Comparison of ENCODE assay signal across 10 cellular contexts in the genomic region with DNA sequence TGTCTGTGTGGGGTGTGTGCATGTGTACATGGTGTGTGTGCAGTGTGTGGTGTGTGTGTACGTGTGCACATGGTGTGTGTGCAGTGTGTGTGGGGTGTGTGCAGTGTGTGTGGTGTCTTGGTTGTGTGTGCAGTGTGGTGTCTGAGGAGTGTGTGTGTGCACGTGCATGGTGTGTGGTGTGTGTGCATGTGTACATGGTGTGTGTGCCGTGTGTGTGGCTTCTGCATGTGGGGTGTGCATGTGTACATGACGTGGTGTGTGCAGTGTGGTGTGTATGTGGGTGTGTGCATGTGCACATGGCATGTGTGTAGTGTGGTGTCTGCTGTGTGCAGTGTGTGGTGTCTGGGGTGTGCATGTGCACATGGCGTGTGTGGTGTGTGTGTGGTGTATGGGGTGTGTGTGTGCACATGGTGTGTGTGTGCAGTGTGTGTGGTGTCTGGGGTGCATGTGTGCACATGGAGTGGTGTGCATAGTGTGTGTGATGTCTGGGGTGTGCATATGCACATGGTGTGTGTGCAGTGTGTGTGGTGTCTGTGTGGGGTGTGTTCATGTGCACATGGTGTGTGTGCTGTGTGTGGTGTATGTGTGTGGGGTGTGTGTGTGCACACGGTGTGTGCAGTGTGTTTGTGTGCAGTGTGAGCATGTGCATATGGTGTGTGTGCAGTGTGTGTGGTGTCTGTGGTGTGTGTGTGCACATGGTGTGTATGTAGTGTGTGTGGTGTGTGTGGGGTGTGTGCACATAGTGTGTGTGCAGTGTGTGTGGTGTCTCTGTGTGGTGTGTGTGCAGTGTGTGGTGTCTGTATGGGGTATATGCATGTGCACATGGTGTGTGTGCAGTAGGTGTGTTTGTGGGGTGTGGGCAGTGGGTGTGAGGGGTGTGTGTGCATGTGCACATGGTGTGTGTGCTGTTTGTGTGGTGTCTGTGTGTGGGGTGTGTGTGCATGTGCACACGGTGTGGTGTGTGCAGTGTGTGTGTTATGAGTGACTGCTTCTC. TPM values are rescaled to one million over a fixed set of nuclear protein-coding genes. Genes with fewer than 3 reads are reported as not detected.
DNase-seq lines count a peak whose midpoint lies in the region; ATAC-seq lines count a peak whose summit lies in the region.
"Had no signal": no experiment of that assay in that cellular context is flagged by ENCODE, and none has a peak within 500 bp of the region (broad histone marks: within the 10 kb centered on the region; RNA-seq: fewer than 3 reads in every experiment).

No MANE protein-coding gene starts in this region.

- H3K27me3 Mint-ChIP-seq in activated T-helper 2 cell treated with anti-CD3 and anti-CD28 coated beads, Interferon-gamma antibody, Interleukin-2, Interleukin-4, amounts not matched to agents 10 μg/mL and 5 μg/mL and 100 μg/mL, durations not matched to agents 14 hours and 24 hours and 36 hours (ENCODE audit: low read depth): no peaks in the 10 kb centered on the region

- intact Hi-C loops in activated T-helper 2 cell treated with anti-CD3 and anti-CD28 coated beads, Interferon-gamma antibody, Interleukin-2, Interleukin-4, amounts not matched to agents 10 μg/mL and 5 μg/mL and 100 μg/mL, durations not matched to agents 14 hours and 24 hours and 36 hours (cut with micrococcal nuclease): no loop called here

- ATAC-seq in esophagus mucosa (peak; percentile 86), HG03175 (IDR thresholded peaks at IDR 0.05; ENCODE audit: unreplicated experiment) (no peak)

- H3K4me3 Mint-ChIP-seq in activated T-helper 2 cell treated with anti-CD3 and anti-CD28 coated beads, Interferon-gamma antibody, Interleukin-2, Interleukin-4, amounts not matched to agents 10 μg/mL and 5 μg/mL and 100 μg/mL, durations not matched to agents 14 hours and 24 hours and 36 hours (ENCODE audit: low read depth): no peak overlapping the region
- H3K4me3 Mint-ChIP-seq: activated CD4-positive, alpha-beta memory T cell treated with anti-CD3 and anti-CD28 coated beads for 36 hours had no signal

- DNase-seq in ELR (ENCODE audit: low read depth): peak; percentile 3
- peak; percentile 7 for DNase-seq in LHCN-M2 (ENCODE audit: low read depth)
- DNase-seq in pons (ENCODE audit: low spot score): peak; percentile 24
- no peak for DNase-seq in activated T-helper 2 cell treated with anti-CD3 and anti-CD28 coated beads, Interferon-gamma antibody, Interleukin-2, Interleukin-4, amounts not matched to agents 10 μg/mL and 5 μg/mL and 100 μg/mL, durations not matched to agents 14 hours and 24 hours and 36 hours (ENCODE audit: low spot score)
- DNase-seq in NCI-H1930 (lab: John Stamatoyannopoulos, UW): no peak
- DNase-seq in hippocampal formation (lab: John Stamatoyannopoulos, UW): no peak
- DNase-seq: activated CD4-positive, alpha-beta memory T cell treated with anti-CD3 and anti-CD28 coated beads for 36 hours; NCI-H1048 had no signal

- no peak overlapping the region for H3K27ac Mint-ChIP-seq in activated T-helper 2 cell treated with anti-CD3 and anti-CD28 coated beads, Interferon-gamma antibody, Interleukin-2, Interleukin-4, amounts not matched to agents 10 μg/mL and 5 μg/mL and 100 μg/mL, durations not matched to agents 14 hours and 24 hours and 36 hours
- H3K27ac Mint-ChIP-seq: activated CD4-positive, alpha-beta memory T cell treated with anti-CD3 and anti-CD28 coated beads for 36 hours had no signal

- H3K36me3 Mint-ChIP-seq in activated T-helper 2 cell treated with anti-CD3 and anti-CD28 coated beads, Interferon-gamma antibody, Interleukin-2, Interleukin-4, amounts not matched to agents 10 μg/mL and 5 μg/mL and 100 μg/mL, durations not matched to agents 14 hours and 24 hours and 36 hours (ENCODE audit: low read depth): no peaks in the 10 kb centered on the region
- H3K36me3 Mint-ChIP-seq: activated CD4-positive, alpha-beta memory T cell treated with anti-CD3 and anti-CD28 coated beads for 36 hours had no signal

- no peaks in the 10 kb centered on the region for H3K4me1 Mint-ChIP-seq in activated T-helper 2 cell treated with anti-CD3 and anti-CD28 coated beads, Interferon-gamma antibody, Interleukin-2, Interleukin-4, amounts not matched to agents 10 μg/mL and 5 μg/mL and 100 μg/mL, durations not matched to agents 14 hours and 24 hours and 36 hours (ENCODE audit: low read depth)

- no peaks in the 10 kb centered on the region for H3K9me3 Mint-ChIP-seq in activated T-helper 2 cell treated with anti-CD3 and anti-CD28 coated beads, Interferon-gamma antibody, Interleukin-2, Interleukin-4, amounts not matched to agents 10 μg/mL and 5 μg/mL and 100 μg/mL, durations not matched to agents 14 hours and 24 hours and 36 hours

RNA-seq across cellular contexts. Expression of a gene that starts 40.6 kb away (rescaled TPM):
- total RNA-seq in LHCN-M2 (2014; rRNA removed): 5.0 and 18.5 TPM in 2 replicates
- 9.9 TPM for polyA plus RNA-seq in LHCN-M2 (2012)
- total RNA-seq in esophagus mucosa: 8.0 TPM
- total RNA-seq in activated T-helper 2 cell treated with anti-CD3 and anti-CD28 coated beads, Interferon-gamma antibody, Interleukin-2, Interleukin-4, amounts not matched to agents 10 μg/mL and 5 μg/mL and 100 μg/mL, durations not matched to agents 14 hours and 24 hours and 36 hours: 8.5 and 11.4 TPM in 2 replicates

Comparison
In these comparisons a context has a peak if more than half of its experiments do, and no peak if none do; other contexts are left out.
1. DNase-seq: peak in ELR (single experiment), LHCN-M2 (single experiment) and pons (single experiment); none in activated T-helper 2 cell treated with anti-CD3 and anti-CD28 coated beads, Interferon-gamma antibody, Interleukin-2, Interleukin-4, amounts not matched to agents 10 μg/mL and 5 μg/mL and 100 μg/mL, durations not matched to agents 14 hours and 24 hours and 36 hours (single experiment), NCI-H1930 (0 of 2) and hippocampal formation (0 of 2).